ENCODE assay signal across 20 cellular contexts in genomic region chr3:152589644-152590043, GRCh38.
"Had no signal": no experiment of that assay in that cellular context is flagged by ENCODE, and none has a peak within 500 bp of the region (broad histone marks: within the 10 kb centered on the region; RNA-seq: fewer than 3 reads in every experiment).

No MANE protein-coding gene starts in this region.

- ATAC-seq: activated CD8-positive, alpha-beta memory T cell treated with anti-CD3 and anti-CD28 coated beads, Interleukin-2, amount 10 ng/mL, durations not matched to agents 7 days and 5 days; stimulated activated memory B cell treated with anti-CD40 and anti-IgM and Interleukin-4, amounts not matched to agents 10 μg/mL and 1 μg/mL and 100 μg/mL, for 72 hours had no signal

- H3K9me3 ChIP-seq: sigmoid colon, spleen, testis, upper lobe of left lung had no signal

- H3K27ac ChIP-seq: cardiac muscle cell, dorsolateral prefrontal cortex, sigmoid colon, spleen, testis, upper lobe of left lung had no signal

- H3K27me3 ChIP-seq: cardiac muscle cell, dorsolateral prefrontal cortex, sigmoid colon, spleen, testis, upper lobe of left lung had no signal

- FAIRE-seq: keratinocyte had no signal

- H3K4me3 ChIP-seq: cardiac muscle cell, dorsolateral prefrontal cortex, sigmoid colon, spleen, testis, upper lobe of left lung had no signal

- H3K36me3 ChIP-seq: cardiac muscle cell, sigmoid colon, spleen, upper lobe of left lung had no signal

- H3K4me1 ChIP-seq: sigmoid colon, spleen, upper lobe of left lung had no signal

- DNase-seq: activated CD4-positive, alpha-beta memory T cell treated with anti-CD3 and anti-CD28 coated beads, Interleukin-2, amount 10 ng/mL, durations not matched to agents 7 days and 5 days; activated CD4-positive, alpha-beta T cell treated with anti-CD3 and anti-CD28 coated beads for 48 hours; activated CD4-positive, CD25-positive, alpha-beta regulatory T cell; activated CD8-positive, alpha-beta memory T cell treated with anti-CD3 and anti-CD28 coated beads, Interleukin-2, amount 10 ng/mL, durations not matched to agents 7 days and 5 days; activated naive CD8-positive, alpha-beta T cell treated with anti-CD3 and anti-CD28 coated beads, Interleukin-2, amount 10 ng/mL, durations not matched to agents 7 days and 5 days; amygdala; dorsolateral prefrontal cortex; foreskin melanocyte; hypothalamus; mammary epithelial cell; midbrain; nucleus accumbens; sigmoid colon; spleen; stimulated activated CD4-positive, alpha-beta T cell treated with anti-CD3 and anti-CD28 coated beads, Interleukin-4, amount 100 ng/mL, for 4 hours; testis; upper lobe of left lung had no signal
